22 cellular contexts compared by ENCODE assay signal in the genomic region with DNA sequence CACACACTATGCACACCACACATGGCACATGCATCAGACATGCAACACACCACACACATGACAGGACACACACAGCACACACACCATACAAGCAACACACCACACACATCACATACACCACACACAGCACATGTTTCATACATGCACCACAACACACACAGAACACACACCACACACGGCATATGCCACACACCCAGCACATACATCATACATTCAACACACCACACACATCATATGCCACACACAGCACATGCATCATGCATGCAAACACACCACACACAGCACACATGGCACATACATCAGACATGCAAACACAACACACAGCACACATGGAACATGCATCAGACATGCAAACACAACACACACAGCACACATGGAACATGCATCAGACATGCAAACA.
A peak's percentile ranks its signal among the peaks of the same experiment; 100 is the strongest.
DNase-seq lines count a peak whose midpoint lies in the region; ATAC-seq, FAIRE-seq and TF ChIP-seq lines count a peak whose summit lies in the region.
"Had no signal": no experiment of that assay in that cellular context is flagged by ENCODE, and none has a peak within 500 bp of the region (broad histone marks: within the 10 kb centered on the region; RNA-seq: fewer than 3 reads in every experiment).

No MANE protein-coding gene starts in this region.

- no peak overlapping the region for H3K4me3 ChIP-seq in HEK293 (ENCODE audit: low read depth, low read length)
- H3K4me3 ChIP-seq in astrocyte (ENCODE audit: insufficient read depth, low read depth, low read length) = no peak overlapping the region
- no peak overlapping the region for H3K4me3 ChIP-seq in osteoblast (ENCODE audit: insufficient read depth, low read length)

- H3K9me3 Mint-ChIP-seq in astrocyte (ENCODE audit: unreplicated experiment) (peaks cover 6% of the 10 kb centered on the region), glutamatergic neuron (ENCODE audit: unreplicated experiment) (peaks cover 4% of the 10 kb centered on the region), type B pancreatic cell (no peaks in the 10 kb centered on the region)
- H3K9me3 Mint-ChIP-seq in natural killer cell treated with Interleukin-12 subunit alpha and Interleukin-12 subunit beta and Interleukin-15 and Interleukin-18, amount 100 ng/mL, for 72 hours = peaks cover 5% of the 10 kb centered on the region

- H3K4me1 ChIP-seq in HEK293 (ENCODE audit: control insufficient read depth, insufficient read depth, low read length) (no peaks in the 10 kb centered on the region), astrocyte (ENCODE audit: insufficient read depth, low read length) (no peaks in the 10 kb centered on the region), osteoblast (ENCODE audit: insufficient read depth, low read length) (peaks cover 9% of the 10 kb centered on the region)

- FAIRE-seq in astrocyte (lab: Jason Lieb, UNC) = peak; percentile 86

- no peak overlapping the region for H2AFZ ChIP-seq in astrocyte (ENCODE audit: low read depth, low read length)
- no peak overlapping the region for H2AFZ ChIP-seq in osteoblast (ENCODE audit: low read length)

- no peak overlapping the region for H3K9ac ChIP-seq in astrocyte (ENCODE audit: low read length)
- H3K9ac ChIP-seq: KMS-11 had no signal

- POLR2A ChIA-PET in HEK293 (lab: Yijun Ruan, JAX) = no interaction called here

- no peaks in the 10 kb centered on the region for H3K79me2 ChIP-seq in astrocyte (ENCODE audit: insufficient read depth, low read length)
- H3K79me2 ChIP-seq in osteoblast (ENCODE audit: insufficient read depth, low read length) = no peaks in the 10 kb centered on the region

- H3K4me2 ChIP-seq in astrocyte (ENCODE audit: low read length) (no peak overlapping the region), osteoblast (ENCODE audit: insufficient read depth, low read length) (no peak overlapping the region)
- H3K4me2 ChIP-seq: KMS-11 had no signal

- DNase-seq in astrocyte (ENCODE audit: low read depth) (no peak), glutamatergic neuron (no peak), osteoblast (ENCODE audit: insufficient read length, low spot score, missing footprints) (peak; percentile 18), glomerular visceral epithelial cell (ENCODE audit: extremely low spot score) (no peak), type B pancreatic cell (ENCODE audit: extremely low spot score, unreplicated experiment) (no peak)
- DNase-seq in natural killer cell treated with Interleukin-12 subunit alpha and Interleukin-12 subunit beta and Interleukin-15 and Interleukin-18, amount 100 ng/mL, for 72 hours (ENCODE audit: low spot score) = no peak
- DNase-seq: C1 segment of cervical spinal cord; CD4-positive, alpha-beta memory T cell; COR-L47; DMS53; GOT3; MM.1S; NCI-H2029; NCI-H446 treated with DMSO at 0.1 percent for 48 hours; NCI-H526 treated with DMSO at 0.1 percent for 48 hours; RPMI8226; SHP77 had no signal

- H3K4me3 Mint-ChIP-seq in astrocyte (ENCODE audit: unreplicated experiment) = no peak overlapping the region
- no peak overlapping the region for H3K4me3 Mint-ChIP-seq in glutamatergic neuron (ENCODE audit: unreplicated experiment)
- no peak overlapping the region for H3K4me3 Mint-ChIP-seq in natural killer cell treated with Interleukin-12 subunit alpha and Interleukin-12 subunit beta and Interleukin-15 and Interleukin-18, amount 100 ng/mL, for 72 hours
- H3K4me3 Mint-ChIP-seq in type B pancreatic cell = no peak overlapping the region
- H3K4me3 Mint-ChIP-seq: CD4-positive, alpha-beta memory T cell had no signal

- H3K9me3 ChIP-seq in HEK293 (ENCODE audit: control insufficient read depth, insufficient read depth, low read depth, low read length) (no peaks in the 10 kb centered on the region), astrocyte (ENCODE audit: insufficient read depth, low read depth, low read length) (peaks cover 5% of the 10 kb centered on the region), osteoblast (ENCODE audit: low read depth, low read length) (no peaks in the 10 kb centered on the region)

- no peak for TF ChIP-seq CTCF in HEK293 (tag by site-specific recombination; IDR thresholded peaks at IDR 0.05)
- TF ChIP-seq CTCF in astrocyte (IDR thresholded peaks at IDR 0.05; ENCODE audit: insufficient read depth, low read depth, low read length) = no peak
- no peak for TF ChIP-seq CTCF in glutamatergic neuron (IDR thresholded peaks at IDR 0.05; ENCODE audit: partially characterized antibody, unreplicated experiment)
- no peak for TF ChIP-seq CTCF in osteoblast (IDR thresholded peaks at IDR 0.05; ENCODE audit: extremely low read depth, low read depth, low read length)
- no peak for TF ChIP-seq CTCF in type B pancreatic cell (conservative IDR thresholded peaks at IDR 0.05)

- CTCF ChIA-PET in HEK293 (lab: Yijun Ruan, JAX) = no interaction called here

- no peak overlapping the region for H3K27ac Mint-ChIP-seq in astrocyte (ENCODE audit: unreplicated experiment)
- peak overlapping the region; percentile 36 for H3K27ac Mint-ChIP-seq in glutamatergic neuron (ENCODE audit: unreplicated experiment)
- H3K27ac Mint-ChIP-seq in natural killer cell treated with Interleukin-12 subunit alpha and Interleukin-12 subunit beta and Interleukin-15 and Interleukin-18, amount 100 ng/mL, for 72 hours = no peak overlapping the region
- no peak overlapping the region for H3K27ac Mint-ChIP-seq in type B pancreatic cell
- H3K27ac Mint-ChIP-seq: CD4-positive, alpha-beta memory T cell had no signal

- peaks cover 36% of the 10 kb centered on the region for H3K27me3 Mint-ChIP-seq in astrocyte (ENCODE audit: low read depth, unreplicated experiment)
- H3K27me3 Mint-ChIP-seq in glutamatergic neuron (ENCODE audit: unreplicated experiment) = peaks cover 12% of the 10 kb centered on the region
- peaks cover 5 to 7% of the 10 kb centered on the region in 2 donors for H3K27me3 Mint-ChIP-seq in natural killer cell treated with Interleukin-12 subunit alpha and Interleukin-12 subunit beta and Interleukin-15 and Interleukin-18, amount 100 ng/mL, for 72 hours
- peaks cover 12% of the 10 kb centered on the region for H3K27me3 Mint-ChIP-seq in type B pancreatic cell

- H4K20me1 ChIP-seq in astrocyte (ENCODE audit: insufficient read depth, low read length) = no peaks in the 10 kb centered on the region
- H4K20me1 ChIP-seq in osteoblast (ENCODE audit: insufficient read depth, low read length) = no peaks in the 10 kb centered on the region

- no peaks in the 10 kb centered on the region for H3K36me3 ChIP-seq in HEK293 (ENCODE audit: control insufficient read depth in 2 of 2, insufficient read depth in 1 of 2, low read length in 2 of 2)
- H3K36me3 ChIP-seq in astrocyte (ENCODE audit: insufficient read depth, low read length) = no peaks in the 10 kb centered on the region
- no peaks in the 10 kb centered on the region for H3K36me3 ChIP-seq in osteoblast (ENCODE audit: insufficient read depth, low read length)

- H3K27ac ChIP-seq in HEK293 (ENCODE audit: extremely low read depth, low read depth, low read length) = no peak overlapping the region
- H3K27ac ChIP-seq in astrocyte (ENCODE audit: low read depth, low read length) = no peak overlapping the region
- H3K27ac ChIP-seq in osteoblast (ENCODE audit: low read depth, low read length) = no peak overlapping the region
- H3K27ac ChIP-seq: HL-60, KMS-11 had no signal

- no peak for ATAC-seq in natural killer cell treated with Interleukin-12 subunit alpha and Interleukin-12 subunit beta and Interleukin-15 and Interleukin-18, amount 100 ng/mL, for 72 hours
- ATAC-seq in GM19397 (IDR thresholded peaks at IDR 0.05; ENCODE audit: unreplicated experiment) = no peak
- ATAC-seq: HCT116 had no signal

- no peaks in the 10 kb centered on the region for H3K27me3 ChIP-seq in astrocyte (ENCODE audit: insufficient read depth, low read length)
- no peaks in the 10 kb centered on the region for H3K27me3 ChIP-seq in osteoblast (ENCODE audit: insufficient read depth, low read length)

- H3K4me1 Mint-ChIP-seq in astrocyte (ENCODE audit: low read depth, unreplicated experiment) = peaks cover 10% of the 10 kb centered on the region
- H3K4me1 Mint-ChIP-seq in glutamatergic neuron (ENCODE audit: low read depth, unreplicated experiment) = peaks cover 5% of the 10 kb centered on the region
- no peaks in the 10 kb centered on the region for H3K4me1 Mint-ChIP-seq in natural killer cell treated with Interleukin-12 subunit alpha and Interleukin-12 subunit beta and Interleukin-15 and Interleukin-18, amount 100 ng/mL, for 72 hours (ENCODE audit: low read depth in 2 of 2)
- H3K4me1 Mint-ChIP-seq in type B pancreatic cell (ENCODE audit: unreplicated experiment) = peaks cover 10% of the 10 kb centered on the region
- H3K4me1 Mint-ChIP-seq: CD4-positive, alpha-beta memory T cell had no signal

- no peaks in the 10 kb centered on the region for H3K36me3 Mint-ChIP-seq in astrocyte (ENCODE audit: low read depth, unreplicated experiment)
- H3K36me3 Mint-ChIP-seq in glutamatergic neuron (ENCODE audit: unreplicated experiment) = no peaks in the 10 kb centered on the region
- H3K36me3 Mint-ChIP-seq in natural killer cell treated with Interleukin-12 subunit alpha and Interleukin-12 subunit beta and Interleukin-15 and Interleukin-18, amount 100 ng/mL, for 72 hours = no peaks in the 10 kb centered on the region
- H3K36me3 Mint-ChIP-seq in type B pancreatic cell = no peaks in the 10 kb centered on the region
- H3K36me3 Mint-ChIP-seq: CD4-positive, alpha-beta memory T cell had no signal

TF ChIP-seq in HEK293, 187 proteins besides CTCF, POLR2A, EP300 and RAD21:
- TF ChIP-seq, protein P1, sequence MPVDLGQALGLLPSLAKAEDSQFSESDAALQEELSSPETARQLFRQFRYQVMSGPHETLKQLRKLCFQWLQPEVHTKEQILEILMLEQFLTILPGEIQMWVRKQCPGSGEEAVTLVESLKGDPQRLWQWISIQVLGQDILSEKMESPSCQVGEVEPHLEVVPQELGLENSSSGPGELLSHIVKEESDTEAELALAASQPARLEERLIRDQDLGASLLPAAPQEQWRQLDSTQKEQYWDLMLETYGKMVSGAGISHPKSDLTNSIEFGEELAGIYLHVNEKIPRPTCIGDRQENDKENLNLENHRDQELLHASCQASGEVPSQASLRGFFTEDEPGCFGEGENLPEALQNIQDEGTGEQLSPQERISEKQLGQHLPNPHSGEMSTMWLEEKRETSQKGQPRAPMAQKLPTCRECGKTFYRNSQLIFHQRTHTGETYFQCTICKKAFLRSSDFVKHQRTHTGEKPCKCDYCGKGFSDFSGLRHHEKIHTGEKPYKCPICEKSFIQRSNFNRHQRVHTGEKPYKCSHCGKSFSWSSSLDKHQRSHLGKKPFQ (tag by site-specific recombination; IDR thresholded peaks at IDR 0.05) = peak; percentile 83
- TF ChIP-seq ZNF473 (tag by site-specific recombination; IDR thresholded peaks at IDR 0.05) (0 out of 2 replicates have a peak, but pooled peaks have one; percentile 38), ZBTB17 (tag by site-specific recombination; IDR thresholded peaks at IDR 0.05) (no peak)
